In the genomic region with DNA sequence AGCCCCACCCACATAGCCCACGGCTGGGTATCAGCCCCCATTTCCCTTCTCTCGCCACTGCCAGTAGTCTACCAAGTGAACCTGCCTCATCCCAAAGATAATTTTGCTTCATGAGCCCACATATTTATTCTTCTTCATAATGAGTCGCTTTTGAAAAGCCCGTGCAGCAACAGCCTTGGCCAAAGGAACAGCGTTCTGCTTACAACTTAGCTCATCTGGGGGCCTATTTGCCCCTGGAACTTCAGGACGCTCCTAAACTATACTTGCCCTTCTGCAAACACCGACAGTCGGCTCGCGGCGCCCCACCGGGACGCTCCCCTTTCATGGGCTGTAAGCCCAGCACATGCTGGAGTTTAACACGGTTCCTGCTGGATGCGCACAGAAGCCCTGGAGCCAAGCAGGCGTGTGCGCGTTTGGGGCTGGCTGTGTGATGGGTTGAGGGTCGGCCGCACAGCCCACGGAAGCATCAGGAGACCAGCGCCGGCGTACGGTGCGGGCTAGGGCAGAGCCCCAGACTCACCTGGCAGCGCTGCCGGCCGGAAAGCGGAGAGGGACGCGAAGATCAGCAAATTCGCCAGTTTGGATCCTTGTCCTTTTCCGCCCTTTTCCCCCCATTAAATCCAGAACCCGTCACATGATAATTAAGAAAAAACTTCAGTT, we compare ENCODE assay signal across 8 cellular contexts. TPM values are rescaled to one million over a fixed set of nuclear protein-coding genes. Genes with fewer than 3 reads are reported as not detected.
DNase-seq lines count a peak whose midpoint lies in the region; ATAC-seq and TF ChIP-seq lines count a peak whose summit lies in the region.

No MANE protein-coding gene starts in this region.

- no peak for TF ChIP-seq POLR2A in spleen (IDR thresholded peaks at IDR 0.05)

- ATAC-seq in GM21367 (IDR thresholded peaks at IDR 0.05; ENCODE audit: unreplicated experiment) (peak; percentile 19), HG03469 (IDR thresholded peaks at IDR 0.05; ENCODE audit: unreplicated experiment) (peak; percentile 3)
- ATAC-seq in activated naive CD8-positive, alpha-beta T cell treated with anti-CD3 and anti-CD28 coated beads, Interleukin-2, amount 50 U/mL, for 24 hours = peak; percentile 34

- intact Hi-C loops in spleen (cut with DNase I; ENCODE audit: low total_unique reads) = no loop called here

- H3K4me3 Mint-ChIP-seq in activated naive CD8-positive, alpha-beta T cell treated with anti-CD3 and anti-CD28 coated beads, Interleukin-2, amount 50 U/mL, for 24 hours = peak overlapping the region; percentile 97

- H3K27ac ChIP-seq in spleen = peak overlapping the region; percentile 55 to 95 (median 92)

- H3K36me3 ChIP-seq in spleen = peaks cover 0 to 25% (median 4%) of the 10 kb centered on the region in 6 donors

- no peak for DNase-seq in activated naive CD8-positive, alpha-beta T cell treated with anti-CD3 and anti-CD28 coated beads, Interleukin-2, amount 50 U/mL, for 24 hours
- DNase-seq in spleen = no peak
- no peak for DNase-seq in NCI-H1436 treated with DMSO at 0.1 percent for 48 hours (lab: John Stamatoyannopoulos, UW)
- no peak for DNase-seq in activated effector memory CD4-positive, alpha-beta T cell treated with anti-CD3 and anti-CD28 coated beads, Interleukin-2, amount 50 U/mL, for 16 hours

- WGBS in spleen, 5 donors = 0 to 1% (median 0%) methylated on average over 35 of the region's 35 CpGs

- no peaks in the 10 kb centered on the region for H3K9me3 Mint-ChIP-seq in activated naive CD8-positive, alpha-beta T cell treated with anti-CD3 and anti-CD28 coated beads, Interleukin-2, amount 50 U/mL, for 24 hours

- H3K27ac Mint-ChIP-seq in activated naive CD8-positive, alpha-beta T cell treated with anti-CD3 and anti-CD28 coated beads, Interleukin-2, amount 50 U/mL, for 24 hours = peak overlapping the region; percentile 95

- peaks cover 38 to 84% (median 70%) of the 10 kb centered on the region in 6 donors for H3K4me1 ChIP-seq in spleen

- peaks cover 68% of the 10 kb centered on the region for H3K4me1 Mint-ChIP-seq in activated naive CD8-positive, alpha-beta T cell treated with anti-CD3 and anti-CD28 coated beads, Interleukin-2, amount 50 U/mL, for 24 hours

- H3K4me3 ChIP-seq in GM08714 (ENCODE audit: low read length) (peak overlapping the region; percentile 89), iPS-18c (ENCODE audit: insufficient read depth, low read depth, low read length) (peak overlapping the region; percentile 96), spleen (peak overlapping the region; percentile 58 to 98 (median 92))

- H3K9me3 ChIP-seq in iPS-18c (ENCODE audit: control insufficient read depth, insufficient read depth, low read length) (no peaks in the 10 kb centered on the region), spleen (no peaks in the 10 kb centered on the region)

- no peaks in the 10 kb centered on the region for H3K27me3 Mint-ChIP-seq in activated naive CD8-positive, alpha-beta T cell treated with anti-CD3 and anti-CD28 coated beads, Interleukin-2, amount 50 U/mL, for 24 hours

- TF ChIP-seq CTCF in spleen (IDR thresholded peaks at IDR 0.05 in 8 of 11, conservative IDR thresholded peaks at IDR 0.05 in 3 of 11) = no peak

- H3K36me3 Mint-ChIP-seq in activated naive CD8-positive, alpha-beta T cell treated with anti-CD3 and anti-CD28 coated beads, Interleukin-2, amount 50 U/mL, for 24 hours (ENCODE audit: low read depth) = peaks cover 21% of the 10 kb centered on the region

- no peaks in the 10 kb centered on the region for H3K27me3 ChIP-seq in spleen (replicated peaks in 1 of 7)

RNA-seq across cellular contexts. Expression of gene TMEM60, which starts 0.4 kb away (rescaled TPM):
- total RNA-seq in spleen = 10 to 100 TPM; 10.1 to 22.3 (median 18.4) TPM
- 10 to 100 TPM; 31.1 to 33.1 (median 31.9) TPM for polyA plus RNA-seq in spleen

RNA-seq across cellular contexts. Expression of gene PHTF2, which starts 0.7 kb away (rescaled TPM):
- 10 to 100 TPM; 28.4 to 47.7 (median 35.9) TPM for total RNA-seq in spleen
- polyA plus RNA-seq in spleen = 10 to 100 TPM; 13.3 to 24.6 (median 14.9) TPM
